ENCODE assay signal across 13 cellular contexts in genomic region chr2:226644342-226644957, GRCh38.
DNase-seq lines count a peak whose midpoint lies in the region; ATAC-seq and TF ChIP-seq lines count a peak whose summit lies in the region.
"Had no signal": no experiment of that assay in that cellular context is flagged by ENCODE, and none has a peak within 500 bp of the region (broad histone marks: within the 10 kb centered on the region; RNA-seq: fewer than 3 reads in every experiment).

No MANE protein-coding gene starts in this region.

- no peaks in the 10 kb centered on the region for H3K79me2 ChIP-seq in ACC112 (ENCODE audit: control insufficient read depth, insufficient read depth, low read length, unreplicated experiment)

- peak overlapping the region; percentile 96 for H2AFZ ChIP-seq in ACC112 (ENCODE audit: low read length, unreplicated experiment)

- peak overlapping the region; percentile 96 for H3K27ac ChIP-seq in ACC112 (ENCODE audit: low read depth, low read length)
- peak overlapping the region in 1 of 4 donors; percentile 35 for H3K27ac ChIP-seq in Peyer's patch
- H3K27ac ChIP-seq: dorsolateral prefrontal cortex, prostate gland had no signal

- TF ChIP-seq CTCF in mesothelial cell of epicardium (IDR thresholded peaks at IDR 0.05; ENCODE audit: unreplicated experiment) (no peak), Peyer's patch (IDR thresholded peaks at IDR 0.05) (no peak)

- H3K4me1 ChIP-seq in ACC112 (ENCODE audit: control insufficient read depth, insufficient read depth, low read length, unreplicated experiment) (peaks cover 21% of the 10 kb centered on the region), Peyer's patch (no peaks in the 10 kb centered on the region)
- H3K4me1 ChIP-seq: prostate gland had no signal

- no peaks in the 10 kb centered on the region for H3K27me3 Mint-ChIP-seq in mesothelial cell of epicardium (ENCODE audit: low read depth)

- H3K27ac Mint-ChIP-seq in mesothelial cell of epicardium, result peak overlapping the region; percentile 86
- H3K27ac Mint-ChIP-seq: activated naive CD8-positive, alpha-beta T cell treated with anti-CD3 and anti-CD28 coated beads, Interleukin-2, amount 10 ng/mL, durations not matched to agents 7 days and 5 days had no signal

- H3K4me3 ChIP-seq in ACC112 (ENCODE audit: low read depth, low read length), result peak overlapping the region; percentile 67
- H3K4me3 ChIP-seq in Peyer's patch, result no peak overlapping the region
- H3K4me3 ChIP-seq: dorsolateral prefrontal cortex, prostate gland had no signal

- H3K4me1 Mint-ChIP-seq in mesothelial cell of epicardium, result peaks cover 35% of the 10 kb centered on the region

- TF ChIP-seq POLR2A in Peyer's patch (IDR thresholded peaks at IDR 0.05), result no peak
- no peak for TF ChIP-seq POLR2A in GM18505 (IDR thresholded peaks at IDR 0.05; ENCODE audit: borderline replicate concordance, extremely low read depth, insufficient read depth, insufficient read length)

- H3K27me3 ChIP-seq in ACC112 (ENCODE audit: insufficient read depth, low read length) (no peaks in the 10 kb centered on the region), Peyer's patch (no peaks in the 10 kb centered on the region)

- H3K4me3 Mint-ChIP-seq in mesothelial cell of epicardium, result no peak overlapping the region
- H3K4me3 Mint-ChIP-seq: activated naive CD8-positive, alpha-beta T cell treated with anti-CD3 and anti-CD28 coated beads, Interleukin-2, amount 10 ng/mL, durations not matched to agents 7 days and 5 days had no signal

- H3K9me3 ChIP-seq in Peyer's patch, result peaks cover 0 to 3% (median 0%) of the 10 kb centered on the region in 4 donors
- H3K9me3 ChIP-seq: prostate gland had no signal

- DNase-seq in RPMI7951 (ENCODE audit: low read depth), result peak; percentile 55
- DNase-seq in fibroblast of peridontal ligament (ENCODE audit: extremely low read depth), result peak; percentile 71
- no peak for DNase-seq in mesothelial cell of epicardium (ENCODE audit: low spot score in 2 of 2, unreplicated experiment in 2 of 2)
- no peak for DNase-seq in Peyer's patch
- no peak for DNase-seq in activated naive CD4-positive, alpha-beta T cell treated with Interleukin-2 at 50 U/mL for 16 hours
- no peak for DNase-seq in DMS 273 treated with DMSO at 0.1 percent for 48 hours (lab: John Stamatoyannopoulos, UW)
- DNase-seq: activated naive CD8-positive, alpha-beta T cell treated with anti-CD3 and anti-CD28 coated beads, Interleukin-2, amount 10 ng/mL, durations not matched to agents 7 days and 5 days; COR-L47; dorsolateral prefrontal cortex; MM.1S had no signal

- peaks cover 17% of the 10 kb centered on the region for H3K9me3 Mint-ChIP-seq in mesothelial cell of epicardium

- H3K36me3 Mint-ChIP-seq in mesothelial cell of epicardium, result peaks cover 15% of the 10 kb centered on the region

- H3K36me3 ChIP-seq in ACC112 (ENCODE audit: insufficient read depth, low read length) (0 out of 2 replicates have a peak, but pooled peaks cover 5% of the 10 kb centered on the region), Peyer's patch (no peaks in the 10 kb centered on the region)
- H3K36me3 ChIP-seq: prostate gland had no signal

- ATAC-seq in GM18505 (IDR thresholded peaks at IDR 0.05; ENCODE audit: unreplicated experiment), result no peak

Comparison
In these comparisons a context has a peak if more than half of its experiments do, and no peak if none do; other contexts are left out.
1. DNase-seq: peak in RPMI7951 (single experiment) and fibroblast of peridontal ligament (single experiment); none in mesothelial cell of epicardium (0 of 2), Peyer's patch (0 of 3), activated naive CD4-positive, alpha-beta T cell treated with Interleukin-2 at 50 U/mL for 16 hours (single experiment) and DMS 273 treated with DMSO at 0.1 percent for 48 hours (single experiment).